In genomic region chr21:42236014-42236413, GRCh38 we compare ENCODE assay signal across 12 cellular contexts. TPM values are rescaled to one million over a fixed set of nuclear protein-coding genes. Genes with fewer than 3 reads are reported as not detected.
DNase-seq lines count a peak whose midpoint lies in the region; ATAC-seq and TF ChIP-seq lines count a peak whose summit lies in the region.
"Had no signal": no experiment of that assay in that cellular context is flagged by ENCODE, and none has a peak within 500 bp of the region (broad histone marks: within the 10 kb centered on the region; RNA-seq: fewer than 3 reads in every experiment).

No MANE protein-coding gene starts in this region.

- H3K27me3 Mint-ChIP-seq in CD14-positive monocyte (ENCODE audit: low read depth in 3 of 3) (peaks cover 1 to 12% (median 6%) of the 10 kb centered on the region in 3 donors), glutamatergic neuron (ENCODE audit: unreplicated experiment) (peaks cover 5% of the 10 kb centered on the region)

- H3K27ac ChIP-seq in RWPE1, result peak overlapping the region; percentile 14
- H3K27ac ChIP-seq in osteoblast (ENCODE audit: low read depth, low read length), result no peak overlapping the region

- no peaks in the 10 kb centered on the region for H4K20me1 ChIP-seq in osteoblast (ENCODE audit: insufficient read depth, low read length)

- H3K27me3 ChIP-seq in osteoblast (ENCODE audit: insufficient read depth, low read length), result peaks cover 39% of the 10 kb centered on the region

- peaks cover 75% of the 10 kb centered on the region for H3K4me1 Mint-ChIP-seq in CD14-positive monocyte
- peaks cover 31% of the 10 kb centered on the region for H3K4me1 Mint-ChIP-seq in glutamatergic neuron (ENCODE audit: low read depth, unreplicated experiment)

- no peaks in the 10 kb centered on the region for H3K4me1 ChIP-seq in osteoblast (ENCODE audit: insufficient read depth, low read length)

- H3K9me3 Mint-ChIP-seq in CD14-positive monocyte (peaks cover 0 to 2% (median 0%) of the 10 kb centered on the region in 7 donors), glutamatergic neuron (ENCODE audit: unreplicated experiment) (peaks cover 3% of the 10 kb centered on the region)

- no peaks in the 10 kb centered on the region for H3K79me2 ChIP-seq in osteoblast (ENCODE audit: insufficient read depth, low read length)

- no peak for TF ChIP-seq CTCF in CD14-positive monocyte (IDR thresholded peaks at IDR 0.05)
- no peak for TF ChIP-seq CTCF in RWPE1 (conservative IDR thresholded peaks at IDR 0.05; ENCODE audit: low read depth)
- TF ChIP-seq CTCF in glutamatergic neuron (IDR thresholded peaks at IDR 0.05; ENCODE audit: partially characterized antibody, unreplicated experiment), result no peak
- no peak for TF ChIP-seq CTCF in osteoblast (IDR thresholded peaks at IDR 0.05; ENCODE audit: extremely low read depth, low read depth, low read length)

- H3K4me3 ChIP-seq in osteoblast (ENCODE audit: insufficient read depth, low read length), result no peak overlapping the region

- no peaks in the 10 kb centered on the region for H3K9me3 ChIP-seq in osteoblast (ENCODE audit: low read depth, low read length)

- POLR2A ChIA-PET in RWPE1 (lab: Yijun Ruan, JAX; ENCODE audit: low non-redundant PET), result no interaction called here

- ATAC-seq in GM18907 (IDR thresholded peaks at IDR 0.05; ENCODE audit: unreplicated experiment), result no peak
- ATAC-seq in HG03045 (IDR thresholded peaks at IDR 0.05; ENCODE audit: unreplicated experiment), result no peak
- no peak for ATAC-seq in left colon

- H2AFZ ChIP-seq in osteoblast (ENCODE audit: low read length), result no peak overlapping the region

- peak overlapping the region in 5 of 7 donors; percentile 11 to 94 (median 60) for H3K27ac Mint-ChIP-seq in CD14-positive monocyte
- H3K27ac Mint-ChIP-seq in glutamatergic neuron (ENCODE audit: unreplicated experiment), result peak overlapping the region; percentile 87

- H3K36me3 ChIP-seq in osteoblast (ENCODE audit: insufficient read depth, low read length), result no peaks in the 10 kb centered on the region

- no peak for DNase-seq in CD14-positive monocyte (ENCODE audit: low spot score)
- no peak for DNase-seq in RWPE1 (ENCODE audit: low spot score)
- DNase-seq in glutamatergic neuron, result no peak
- peak; percentile 52 for DNase-seq in osteoblast (ENCODE audit: insufficient read length, low spot score, missing footprints)
- no peak for DNase-seq in SW480 (ENCODE audit: low spot score)
- no peak for DNase-seq in left colon
- DNase-seq: activated CD8-positive, alpha-beta memory T cell treated with anti-CD3 and anti-CD28 coated beads for 24 hours; foreskin melanocyte; mesenchymal stem cell had no signal

- H3K36me3 Mint-ChIP-seq in CD14-positive monocyte (peaks cover 8 to 22% of the 10 kb centered on the region in 2 donors), glutamatergic neuron (ENCODE audit: unreplicated experiment) (peaks cover 4% of the 10 kb centered on the region)

- no peak overlapping the region for H3K4me2 ChIP-seq in osteoblast (ENCODE audit: insufficient read depth, low read length)

- intact Hi-C loops in CD14-positive monocyte (cut with micrococcal nuclease), result loop anchor here in 1 of 2 donors (10.0 kb wide), 1 partner anchor 221 kb away; the partner anchor contains the start of gene ZBTB21
- intact Hi-C loops in left colon (cut with DNase I, micrococcal nuclease), result no loop called here

- H3K4me3 Mint-ChIP-seq in CD14-positive monocyte, result peak overlapping the region in 1 of 2 donors; percentile 91
- peak overlapping the region; percentile 89 for H3K4me3 Mint-ChIP-seq in glutamatergic neuron (ENCODE audit: unreplicated experiment)

- CTCF ChIA-PET in RWPE1 (lab: Yijun Ruan, JAX), result no interaction called here

RNA-seq across cellular contexts. Expression of gene ABCG1, which starts 17.1 kb away (rescaled TPM):
- 1 to 10 TPM; 3.5 to 5.2 TPM for polyA plus RNA-seq in CD14-positive monocyte
- total RNA-seq in glutamatergic neuron (ENCODE audit: unreplicated experiment) (31.9 TPM), osteoblast (under 0.01 and 0.72 TPM in 2 replicates), left colon (10 to 100 TPM; 17.0 to 86.9 TPM)
- total RNA-seq: RPMI7951 had no signal

Comparison
In these comparisons a context has a peak if more than half of its experiments do, and no peak if none do; other contexts are left out.
1. RNA of gene ABCG1, which starts 17.1 kb away (total RNA-seq): 17.0 to 86.9 TPM in left colon and 31.9 TPM in glutamatergic neuron (single experiment); under 0.01 to 0.72 TPM in osteoblast; every median in the first group is over 10 times any median in the second.